Comparison of ENCODE assay signal across 11 cellular contexts in the genomic region with DNA sequence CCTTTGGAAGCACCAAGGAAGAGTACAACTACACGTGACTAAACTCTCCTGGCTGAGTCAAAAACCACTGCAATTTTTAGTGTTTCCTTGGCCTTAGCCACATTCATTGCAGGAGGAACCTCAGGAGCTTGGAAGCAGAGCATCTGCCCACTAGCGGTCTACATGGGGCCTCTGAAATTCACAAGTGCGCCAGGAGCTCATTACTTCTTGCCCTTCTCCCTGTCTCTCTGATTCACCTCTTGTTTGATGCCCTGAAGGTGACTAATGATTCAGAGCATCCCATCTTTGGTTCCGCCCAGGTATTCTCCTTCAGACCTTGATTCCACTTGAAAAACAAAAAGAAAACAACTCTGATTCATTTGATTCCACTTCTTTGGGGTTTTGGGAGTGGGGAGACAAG.
"Had no signal": no experiment of that assay in that cellular context is flagged by ENCODE, and none has a peak within 500 bp of the region (broad histone marks: within the 10 kb centered on the region; RNA-seq: fewer than 3 reads in every experiment).

No MANE protein-coding gene starts in this region.

- H3K27me3 ChIP-seq: gastroesophageal sphincter, suprapubic skin had no signal

- H3K9me3 ChIP-seq: gastroesophageal sphincter, suprapubic skin had no signal

- H3K36me3 ChIP-seq: gastroesophageal sphincter, suprapubic skin had no signal

- FAIRE-seq: colon, endothelial cell of umbilical vein had no signal

- H3K4me3 ChIP-seq: gastroesophageal sphincter, suprapubic skin had no signal

- DNase-seq: activated CD4-positive, alpha-beta T cell treated with anti-CD3 and anti-CD28 coated beads, Interleukin-2, amount 10 ng/mL, durations not matched to agents 7 days and 5 days; activated CD4-positive, CD25-positive, alpha-beta regulatory T cell; activated naive CD4-positive, alpha-beta T cell treated with anti-CD3 and anti-CD28 coated beads for 36 hours; activated T-cell treated with anti-CD3 and anti-CD28 coated beads for 4 hours; stimulated activated CD4-positive, alpha-beta T cell treated with anti-CD3 and anti-CD28 coated beads, Interleukin-12 subunit alpha, Interleukin-12 subunit beta, amount 100 ng/mL, for 4 hours; stimulated activated CD4-positive, alpha-beta T cell treated with anti-CD3 and anti-CD28 coated beads, Interleukin-2, amount 100 ng/mL, for 48 hours; stimulated activated naive CD4-positive, alpha-beta T cell treated with Interleukin-2 at 50 U/mL for 16 hours had no signal
